Comparison of ENCODE assay signal across 5 cellular contexts in the genomic region with DNA sequence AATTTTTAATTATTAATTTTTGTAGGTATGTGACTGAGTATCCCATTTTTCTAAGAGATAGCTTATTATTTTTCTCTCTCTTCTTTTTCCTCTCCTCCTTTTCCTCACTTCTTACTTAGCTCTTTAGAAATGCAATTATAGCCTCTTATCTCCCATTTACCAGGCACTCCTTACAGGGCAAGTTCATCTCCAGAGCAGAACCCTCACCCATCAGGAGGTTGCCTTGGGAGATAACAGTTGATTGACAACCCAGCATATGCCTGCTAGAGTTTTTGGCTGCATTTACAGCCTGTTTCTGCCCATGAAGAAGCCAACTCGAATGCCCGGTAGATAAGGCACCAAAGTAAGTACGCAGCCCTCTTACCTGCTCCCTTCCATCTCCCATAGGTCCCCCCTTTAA.
"Had no signal": no experiment of that assay in that cellular context is flagged by ENCODE, and none has a peak within 500 bp of the region (broad histone marks: within the 10 kb centered on the region; RNA-seq: fewer than 3 reads in every experiment).

No MANE protein-coding gene starts in this region.

- DNase-seq: H9, HCEC 1CT, IMR-90, KBM-7 had no signal

- H2AFZ ChIP-seq: GM23338 had no signal

- H3K4me1 Mint-ChIP-seq: GM23338, H9 had no signal

- H3K4me3 ChIP-seq: GM23338 had no signal

- H3K4me3 Mint-ChIP-seq: GM23338, H9 had no signal

- H3K27ac Mint-ChIP-seq: GM23338, H9 had no signal

- H3K4me2 ChIP-seq: GM23338 had no signal
